Comparison of ENCODE assay signal across 1 cellular context in the genomic region with DNA sequence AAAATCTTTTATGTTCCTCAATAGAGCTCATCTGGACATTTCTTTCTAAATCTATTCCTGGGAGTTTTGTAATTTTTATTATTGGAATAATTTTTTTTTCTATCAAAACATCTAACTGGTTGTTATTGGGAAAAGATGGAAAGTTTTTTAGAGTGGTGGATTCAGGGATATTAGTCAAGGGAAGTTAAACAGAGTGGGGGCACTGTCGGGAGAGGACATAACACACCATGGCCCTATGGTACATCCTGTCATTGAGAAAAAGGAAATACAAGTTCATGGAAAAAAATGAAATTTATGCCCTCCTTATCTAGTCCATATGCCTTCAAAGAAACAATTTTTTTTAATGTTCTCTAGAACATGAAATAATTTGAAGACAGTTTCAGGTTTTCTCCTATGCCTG.
TF ChIP-seq lines count a peak whose summit lies in the region.

No MANE protein-coding gene starts in this region.

TF ChIP-seq in endothelial cell of umbilical vein, 7 proteins besides CTCF, POLR2A, EP300 and RAD21 (continued from another document):
- TF ChIP-seq, protein P1, sequence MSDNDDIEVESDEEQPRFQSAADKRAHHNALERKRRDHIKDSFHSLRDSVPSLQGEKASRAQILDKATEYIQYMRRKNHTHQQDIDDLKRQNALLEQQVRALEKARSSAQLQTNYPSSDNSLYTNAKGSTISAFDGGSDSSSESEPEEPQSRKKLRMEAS (IDR thresholded peaks at IDR 0.05; ENCODE audit: insufficient read depth, insufficient read length) = no peak
- no peak for TF ChIP-seq FOS (IDR thresholded peaks at IDR 0.05; ENCODE audit: borderline replicate concordance, insufficient read depth, low read length)
- TF ChIP-seq POLR2AphosphoS5 (IDR thresholded peaks at IDR 0.05; ENCODE audit: insufficient read depth, low read depth, low read length) = no peak
- no peak for TF ChIP-seq GATA2 (IDR thresholded peaks at IDR 0.05; ENCODE audit: insufficient read depth, insufficient read length, low read depth, low read length)
- no peak for TF ChIP-seq EZH2 (IDR thresholded peaks at IDR 0.05; ENCODE audit: borderline replicate concordance, low read depth, low read length, severe bottlenecking)
- TF ChIP-seq JUN (IDR thresholded peaks at IDR 0.05; ENCODE audit: borderline replicate concordance, insufficient read depth, insufficient read length, low read depth) = no peak
